14 cellular contexts compared by ENCODE assay signal in the genomic region with DNA sequence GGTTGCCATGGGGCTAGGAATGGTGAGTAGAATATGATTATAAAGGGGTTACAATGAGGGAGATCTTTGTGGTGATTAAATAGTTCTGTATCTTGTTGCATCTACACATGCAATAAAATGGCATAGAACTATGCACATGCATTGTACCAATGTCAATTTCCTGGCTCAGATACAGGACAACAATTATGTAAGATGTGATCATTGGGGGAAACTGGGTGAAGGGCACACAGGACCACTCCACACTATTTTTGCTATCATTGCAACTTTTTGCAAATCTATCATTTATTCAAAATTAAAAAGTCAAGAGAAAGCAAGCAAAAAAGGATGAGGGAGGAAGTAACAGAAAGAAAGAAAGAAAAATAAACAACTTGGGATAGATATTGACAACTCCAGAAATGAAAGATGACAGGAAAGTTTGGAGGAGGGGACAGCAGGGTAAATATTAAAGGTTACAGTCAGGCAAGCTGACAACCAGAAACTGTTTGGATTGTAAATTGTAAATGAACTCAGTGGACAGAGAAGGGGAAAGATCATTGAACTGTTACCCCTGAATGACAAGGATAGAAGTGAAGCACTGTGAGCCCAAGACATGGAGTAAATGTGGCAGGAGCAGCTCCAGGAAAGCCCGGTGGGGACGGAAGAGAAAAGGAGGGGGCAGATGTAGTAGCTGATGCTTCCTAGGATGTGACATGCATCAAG.
"Had no signal": no experiment of that assay in that cellular context is flagged by ENCODE, and none has a peak within 500 bp of the region (broad histone marks: within the 10 kb centered on the region; RNA-seq: fewer than 3 reads in every experiment).

No MANE protein-coding gene starts in this region.

- H3K36me3 ChIP-seq: gastroesophageal sphincter, ovary had no signal

- H3K36me3 Mint-ChIP-seq: memory B cell had no signal

- ATAC-seq: gastroesophageal sphincter, left lobe of liver, WTC11 had no signal

- H3K9me3 ChIP-seq: gastroesophageal sphincter, ovary had no signal

- H3K27me3 ChIP-seq: gastroesophageal sphincter, ovary had no signal

- H3K4me3 ChIP-seq: gastroesophageal sphincter, ovary had no signal

- DNase-seq: activated CD4-positive, alpha-beta T cell treated with anti-CD3 and anti-CD28 coated beads, Interleukin-2, amount 50 U/mL, for 1 hour; activated gamma-delta T cell treated with Interleukin-2 at 50 U/mL for 16 hours; central memory CD4-positive, alpha-beta T cell; cortex of kidney; effector memory CD4-positive, alpha-beta T cell; islet precursor cell; nephron progenitor cell; ovary; stimulated activated CD4-positive, alpha-beta T cell treated with anti-CD3 and anti-CD28 coated beads, Interleukin-12 subunit alpha, Interleukin-12 subunit beta, amount 100 ng/mL, for 4 hours had no signal

- H3K9me3 Mint-ChIP-seq: T-helper 1 cell treated with Interleukin-12 subunit alpha and Interleukin-12 subunit beta and Interleukin-4 antibody, amounts not matched to agents 30 μg/mL and 1 μg/mL, for 36 hours had no signal

- H3K27ac Mint-ChIP-seq: memory B cell; nephron progenitor cell; T-helper 1 cell treated with Interleukin-12 subunit alpha and Interleukin-12 subunit beta and Interleukin-4 antibody, amounts not matched to agents 30 μg/mL and 1 μg/mL, for 36 hours; WTC11 had no signal

- H3K4me1 ChIP-seq: gastroesophageal sphincter had no signal

- H3K27ac ChIP-seq: gastroesophageal sphincter, ovary had no signal

- H3K4me3 Mint-ChIP-seq: memory B cell; nephron progenitor cell; T-helper 1 cell treated with Interleukin-12 subunit alpha and Interleukin-12 subunit beta and Interleukin-4 antibody, amounts not matched to agents 30 μg/mL and 1 μg/mL, for 36 hours; WTC11 had no signal
